27 cellular contexts compared by ENCODE assay signal in the genomic region with DNA sequence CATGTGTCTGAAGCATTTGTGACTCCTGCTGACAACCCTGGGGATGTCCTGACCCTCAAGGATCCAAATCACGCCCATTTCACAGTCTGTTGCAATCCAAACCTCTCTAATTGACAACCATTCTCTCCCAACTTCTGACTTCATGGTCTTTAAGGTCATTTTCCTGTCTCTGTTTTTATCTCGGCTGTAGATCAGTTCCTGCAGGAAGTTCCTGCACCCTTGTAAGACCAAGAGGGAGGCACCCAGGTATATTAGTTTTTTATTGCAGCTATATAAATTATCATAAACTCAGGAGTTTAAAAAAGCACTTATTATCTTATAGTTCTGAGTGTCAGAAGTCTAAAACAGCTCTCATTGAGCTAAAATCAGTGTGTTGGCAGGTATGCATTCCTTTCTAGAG.
"Had no signal": no experiment of that assay in that cellular context is flagged by ENCODE, and none has a peak within 500 bp of the region (broad histone marks: within the 10 kb centered on the region; RNA-seq: fewer than 3 reads in every experiment).

No MANE protein-coding gene starts in this region.

- ATAC-seq: naive thymus-derived CD8-positive, alpha-beta T cell; pancreas; right cardiac atrium; sciatic nerve; stimulated activated effector memory CD8-positive, alpha-beta T cell treated with anti-CD3 and anti-CD28 coated beads, Interleukin-12 subunit alpha, Interleukin-12 subunit beta, amount 100 ng/mL, for 72 hours had no signal

- H3K4me3 Mint-ChIP-seq: immature natural killer cell; mesothelial cell of epicardium; naive thymus-derived CD8-positive, alpha-beta T cell; nephron; stimulated activated effector memory CD8-positive, alpha-beta T cell treated with anti-CD3 and anti-CD28 coated beads, Interleukin-12 subunit alpha, Interleukin-12 subunit beta, amount 100 ng/mL, for 72 hours; stimulated activated naive CD8-positive, alpha-beta T cell treated with anti-CD3 and anti-CD28 coated beads, Interleukin-15, Interleukin-2, amounts not matched to agents 100 ng/mL and 50 ng/mL, for 24 hours; type B pancreatic cell had no signal

- H3K36me3 Mint-ChIP-seq: immature natural killer cell; mesothelial cell of epicardium; stimulated activated effector memory CD8-positive, alpha-beta T cell treated with anti-CD3 and anti-CD28 coated beads, Interleukin-12 subunit alpha, Interleukin-12 subunit beta, amount 100 ng/mL, for 72 hours; type B pancreatic cell had no signal

- DNase-seq: hypothalamus; immature natural killer cell; kidney; left ventricle myocardium inferior; mesendoderm; naive thymus-derived CD8-positive, alpha-beta T cell; posterior cingulate gyrus; retina; right cardiac atrium; spleen; stimulated activated CD4-positive, alpha-beta T cell treated with anti-CD3 and anti-CD28 coated beads, Interleukin-4, amount 100 ng/mL, for 24 hours; stimulated activated naive CD4-positive, alpha-beta T cell; tibial artery had no signal

- FAIRE-seq: islet of Langerhans, kidney, pancreas had no signal

- H3K9me3 Mint-ChIP-seq: mesothelial cell of epicardium, nephron, type B pancreatic cell had no signal

- H3K27me3 Mint-ChIP-seq: stimulated activated naive CD8-positive, alpha-beta T cell treated with anti-CD3 and anti-CD28 coated beads, Interleukin-15, Interleukin-2, amounts not matched to agents 100 ng/mL and 50 ng/mL, for 24 hours had no signal

- H3K27ac ChIP-seq: left ventricle myocardium inferior, pancreas, prostate gland, skin epidermis, spleen, suprapubic skin, thoracic aorta, tibial artery, vagina had no signal

- H3K36me3 ChIP-seq: left ventricle myocardium inferior, pancreas, prostate gland, spleen, suprapubic skin, thoracic aorta, tibial artery, vagina had no signal

- H3K9me3 ChIP-seq: left ventricle myocardium inferior, pancreas, prostate gland, spleen, suprapubic skin, thoracic aorta, tibial artery, vagina had no signal

- H3K27ac Mint-ChIP-seq: immature natural killer cell; mesothelial cell of epicardium; naive thymus-derived CD8-positive, alpha-beta T cell; nephron; stimulated activated effector memory CD8-positive, alpha-beta T cell treated with anti-CD3 and anti-CD28 coated beads, Interleukin-12 subunit alpha, Interleukin-12 subunit beta, amount 100 ng/mL, for 72 hours; stimulated activated naive CD8-positive, alpha-beta T cell treated with anti-CD3 and anti-CD28 coated beads, Interleukin-15, Interleukin-2, amounts not matched to agents 100 ng/mL and 50 ng/mL, for 24 hours; type B pancreatic cell had no signal

- H3K4me3 ChIP-seq: left ventricle myocardium inferior, lung, pancreas, prostate gland, skin epidermis, spleen, suprapubic skin, thoracic aorta, tibial artery, vagina had no signal

- H3K4me1 ChIP-seq: left ventricle myocardium inferior, pancreas, prostate gland, spleen, suprapubic skin, tibial artery, vagina had no signal

- H3K4me1 Mint-ChIP-seq: immature natural killer cell; naive thymus-derived CD8-positive, alpha-beta T cell; nephron; stimulated activated effector memory CD8-positive, alpha-beta T cell treated with anti-CD3 and anti-CD28 coated beads, Interleukin-12 subunit alpha, Interleukin-12 subunit beta, amount 100 ng/mL, for 72 hours had no signal

- H3K27me3 ChIP-seq: pancreas, spleen, suprapubic skin, tibial artery, vagina had no signal
